Comparison of ENCODE assay signal across 1 cellular context in genomic region chr6:53171605-53172467, GRCh38.
TF ChIP-seq lines count a peak whose summit lies in the region.

No MANE protein-coding gene starts in this region.

TF ChIP-seq in GM23338, 12 proteins besides CTCF, POLR2A, EP300 and RAD21 (continued from another document):
- TF ChIP-seq CREB1 (CRISPR knock-in tag; IDR thresholded peaks at IDR 0.05; ENCODE audit: low read depth) (no peak), POLR2AphosphoS5 (IDR thresholded peaks at IDR 0.05; ENCODE audit: low read depth) (no peak), JUNB (IDR thresholded peaks at IDR 0.05; ENCODE audit: unreplicated experiment) (no peak), ZNF114 (CRISPR knock-in tag; IDR thresholded peaks at IDR 0.05) (no peak), EZH2 (IDR thresholded peaks at IDR 0.05; ENCODE audit: low read depth, unreplicated experiment) (no peak), STAT1 (IDR thresholded peaks at IDR 0.05; ENCODE audit: unreplicated experiment) (no peak), NANOG (IDR thresholded peaks at IDR 0.05; ENCODE audit: borderline replicate concordance) (no peak; the same call in 1 of the 2 replicates)
- TF ChIP-seq, protein P1, sequence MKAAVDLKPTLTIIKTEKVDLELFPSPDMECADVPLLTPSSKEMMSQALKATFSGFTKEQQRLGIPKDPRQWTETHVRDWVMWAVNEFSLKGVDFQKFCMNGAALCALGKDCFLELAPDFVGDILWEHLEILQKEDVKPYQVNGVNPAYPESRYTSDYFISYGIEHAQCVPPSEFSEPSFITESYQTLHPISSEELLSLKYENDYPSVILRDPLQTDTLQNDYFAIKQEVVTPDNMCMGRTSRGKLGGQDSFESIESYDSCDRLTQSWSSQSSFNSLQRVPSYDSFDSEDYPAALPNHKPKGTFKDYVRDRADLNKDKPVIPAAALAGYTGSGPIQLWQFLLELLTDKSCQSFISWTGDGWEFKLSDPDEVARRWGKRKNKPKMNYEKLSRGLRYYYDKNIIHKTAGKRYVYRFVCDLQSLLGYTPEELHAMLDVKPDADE (IDR thresholded peaks at IDR 0.05), result no peak
